ENCODE assay signal across 7 cellular contexts in genomic region chr7:26631601-26632000, GRCh38.
"Had no signal": no experiment of that assay in that cellular context is flagged by ENCODE, and none has a peak within 500 bp of the region (broad histone marks: within the 10 kb centered on the region; RNA-seq: fewer than 3 reads in every experiment).

No MANE protein-coding gene starts in this region.

- H3K4me3 Mint-ChIP-seq: H9 had no signal

- DNase-seq: GM23248, GOT3, H9, HCEC 1CT, IMR-90, KG1 had no signal

- ATAC-seq: K562 had no signal

- H3K9me3 Mint-ChIP-seq: H9 had no signal

- H3K27ac Mint-ChIP-seq: H9 had no signal
